ENCODE assay signal across 9 cellular contexts in the genomic region with DNA sequence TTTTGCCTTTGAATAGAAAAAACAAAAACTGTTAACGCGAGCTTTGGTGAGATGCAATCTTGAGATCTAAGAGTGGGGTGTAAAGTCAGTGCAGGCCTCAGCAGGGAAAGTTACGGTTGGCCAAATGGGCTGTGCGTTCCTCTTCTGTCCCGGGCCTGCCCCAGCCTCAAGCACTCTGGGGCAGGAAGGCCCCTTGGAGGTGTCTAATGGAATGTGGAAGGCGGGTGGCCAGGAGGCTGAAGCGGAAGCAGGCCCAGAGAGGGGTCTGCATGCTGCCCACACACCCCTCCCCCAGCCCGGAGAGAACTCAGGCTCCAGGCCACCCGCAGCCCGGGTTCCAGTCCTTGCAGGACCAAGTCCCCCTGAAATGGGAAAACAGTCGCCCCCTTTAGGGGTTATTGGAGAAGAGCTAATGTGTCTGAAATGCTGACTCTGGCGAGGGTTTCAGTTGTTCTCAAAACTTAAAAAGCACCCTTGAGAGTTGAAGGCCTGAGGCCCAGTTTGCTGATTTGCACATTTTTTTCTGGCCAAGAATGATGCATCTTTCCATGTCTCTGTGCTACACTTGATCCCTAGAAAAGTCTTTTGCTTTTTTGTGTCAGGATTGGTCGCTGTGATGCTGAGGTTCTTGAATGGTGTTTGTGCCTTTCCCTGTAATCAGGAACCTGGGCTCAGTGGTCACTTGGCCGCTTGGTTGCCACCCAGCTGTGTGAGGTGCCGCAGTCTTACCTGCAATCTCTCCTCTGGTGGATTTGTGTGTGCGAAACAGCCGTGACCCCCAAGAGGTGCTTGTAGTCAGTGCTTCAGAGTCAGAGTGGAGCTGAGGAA. TPM values are rescaled to one million over a fixed set of nuclear protein-coding genes. Genes with fewer than 3 reads are reported as not detected.
DNase-seq lines count a peak whose midpoint lies in the region; TF ChIP-seq lines count a peak whose summit lies in the region.
"Had no signal": no experiment of that assay in that cellular context is flagged by ENCODE, and none has a peak within 500 bp of the region (broad histone marks: within the 10 kb centered on the region; RNA-seq: fewer than 3 reads in every experiment).

No MANE protein-coding gene starts in this region.

- H3K9ac ChIP-seq in HUES64 (ENCODE audit: low read depth, low read length) = peak overlapping the region; percentile 93
- H3K9ac ChIP-seq in stomach smooth muscle (ENCODE audit: low read length in 2 of 2) = no peak overlapping the region

- H3K4me1 ChIP-seq in HUES64 (ENCODE audit: insufficient read depth, low read length) = peaks cover 53% of the 10 kb centered on the region
- H3K4me1 ChIP-seq in stomach smooth muscle (ENCODE audit: control insufficient read depth, insufficient read depth, low read length) = peaks cover 28% of the 10 kb centered on the region

- TF ChIP-seq CTCF in brain microvascular endothelial cell (IDR thresholded peaks at IDR 0.05; ENCODE audit: low read depth, low read length, missing control alignments) = peak; percentile 41

- H3K27ac ChIP-seq in HUES64 (ENCODE audit: low read depth, low read length) = peak overlapping the region; percentile 86
- peak overlapping the region; percentile 79 for H3K27ac ChIP-seq in brain microvascular endothelial cell
- H3K27ac ChIP-seq in stomach smooth muscle (ENCODE audit: low read length) = no peak overlapping the region

- H3K9me3 Mint-ChIP-seq in immature natural killer cell = peaks cover 0 to 2% (median 0%) of the 10 kb centered on the region in 6 donors

- H3K9me3 ChIP-seq in HUES64 (ENCODE audit: insufficient read depth, low read depth, low read length) (no peaks in the 10 kb centered on the region), stomach smooth muscle (ENCODE audit: control insufficient read depth in 2 of 2, low read length in 2 of 2) (no peaks in the 10 kb centered on the region)

- H3K36me3 ChIP-seq in HUES64 (ENCODE audit: insufficient read depth, low read length) = peaks cover 16% of the 10 kb centered on the region; the same call in 1 of the 2 replicates
- H3K36me3 ChIP-seq in brain microvascular endothelial cell (replicated peaks) = peaks cover 3% of the 10 kb centered on the region
- H3K36me3 ChIP-seq in stomach smooth muscle (ENCODE audit: control insufficient read depth in 2 of 2, insufficient read depth in 2 of 2, low read length in 2 of 2) = no peaks in the 10 kb centered on the region

- H3K36me3 Mint-ChIP-seq in immature natural killer cell = peaks cover 0 to 2% (median 0%) of the 10 kb centered on the region in 3 donors

- in situ Hi-C loops in brain microvascular endothelial cell (cut with HindIII; ENCODE audit: low pct_ligation_motif_present, low sequenced_read_pairs) = no loop called here

- peak overlapping the region; percentile 69 for H3K4me3 ChIP-seq in HUES64 (ENCODE audit: low read length)
- peak overlapping the region; percentile 64 for H3K4me3 ChIP-seq in brain microvascular endothelial cell (ENCODE audit: low read depth, low read length)
- peak overlapping the region; percentile 35 to 47 for H3K4me3 ChIP-seq in stomach smooth muscle (ENCODE audit: low read length in 2 of 2)

- peaks cover 18 to 24% (median 20%) of the 10 kb centered on the region in 3 donors for H3K27me3 Mint-ChIP-seq in immature natural killer cell (ENCODE audit: low read depth in 3 of 3)

- no peak for DNase-seq in brain microvascular endothelial cell
- DNase-seq in immature natural killer cell = no peak
- no peak for DNase-seq in NCI-H1417 treated with DMSO at 0.1 percent for 48 hours (lab: John Stamatoyannopoulos, UW)
- no peak for DNase-seq in NAMALWA (ENCODE audit: low spot score)
- DNase-seq in inferior parietal cortex (ENCODE audit: extremely low spot score) = no peak
- DNase-seq: dorsolateral prefrontal cortex, T-helper 17 cell had no signal

- H3K4me3 Mint-ChIP-seq in immature natural killer cell = peak overlapping the region; percentile 17 to 75 (median 45)

- 28% methylated on average over 17 of the region's 17 CpGs for WGBS in HUES64

- H3K27ac Mint-ChIP-seq in immature natural killer cell = no peak overlapping the region
- H3K27ac Mint-ChIP-seq: T-helper 17 cell had no signal

- peaks cover 12% of the 10 kb centered on the region in 2 donors for H3K4me1 Mint-ChIP-seq in immature natural killer cell

- H3K27me3 ChIP-seq in HUES64 (ENCODE audit: insufficient read depth, low read length) = peaks cover 16% of the 10 kb centered on the region
- no peaks in the 10 kb centered on the region for H3K27me3 ChIP-seq in brain microvascular endothelial cell (replicated peaks)
- peaks cover 11 to 20% of the 10 kb centered on the region in 2 donors for H3K27me3 ChIP-seq in stomach smooth muscle (ENCODE audit: control insufficient read depth in 1 of 2, insufficient read depth in 2 of 2, low read length in 2 of 2)

RNA-seq across cellular contexts. Expression of gene COL18A1, which starts 2.0 kb away (rescaled TPM):
- polyA plus RNA-seq in HUES64 (2013, experiment 1 of 2) = 84.3 TPM
- polyA plus RNA-seq in HUES64 (2013, experiment 2 of 2) = 87.8 TPM
- polyA plus RNA-seq in immature natural killer cell = 1 to 10 TPM in 1 of 3 donors, under 1 TPM in 2; 0.30 to 1.8 (median 0.46) TPM
